ENCODE assay signal across 8 cellular contexts in genomic region chr1:204431310-204432184, GRCh38. TPM values are rescaled to one million over a fixed set of nuclear protein-coding genes. Genes with fewer than 3 reads are reported as not detected.
DNase-seq lines count a peak whose midpoint lies in the region; ATAC-seq and TF ChIP-seq lines count a peak whose summit lies in the region.

No MANE protein-coding gene starts in this region.

- H3K27me3 ChIP-seq in liver (ENCODE audit: control insufficient read depth in 4 of 4, insufficient read depth in 4 of 4, low read length in 3 of 4), result no peaks in the 10 kb centered on the region

- H3K4me3 ChIP-seq in liver (ENCODE audit: low read depth in 1 of 3, low read length in 3 of 3), result no peak overlapping the region

- H3K27me3 Mint-ChIP-seq in activated CD4-positive, alpha-beta T cell treated with anti-CD3 and anti-CD28 coated beads, Interleukin-2, amount 10 ng/mL, durations not matched to agents 7 days and 5 days, result no peaks in the 10 kb centered on the region

- TF ChIP-seq CTCF in GM20000 (IDR thresholded peaks at IDR 0.05; ENCODE audit: extremely low read depth, missing control alignments), result peak; percentile 96
- peak; percentile 89 for TF ChIP-seq CTCF in liver (IDR thresholded peaks at IDR 0.05; ENCODE audit: low read depth, low read length, missing input control)

- peak; percentile 75 to 88 for TF ChIP-seq RAD21 in liver (IDR thresholded peaks at IDR 0.05)

- no peaks in the 10 kb centered on the region for H3K9me3 Mint-ChIP-seq in activated CD4-positive, alpha-beta T cell treated with anti-CD3 and anti-CD28 coated beads, Interleukin-2, amount 10 ng/mL, durations not matched to agents 7 days and 5 days

- POLR2A ChIA-PET in activated CD4-positive, alpha-beta T cell treated with anti-CD3 and anti-CD28 coated beads, Interleukin-2, amount 10 ng/mL, durations not matched to agents 7 days and 5 days (lab: Charles Lee), result no interaction called here

- peaks cover 6 to 17% (median 14%) of the 10 kb centered on the region in 4 donors for H3K4me1 ChIP-seq in liver (ENCODE audit: control insufficient read depth in 4 of 4, insufficient read depth in 4 of 4, low read length in 3 of 4)

- H3K4me1 Mint-ChIP-seq in activated CD4-positive, alpha-beta T cell treated with anti-CD3 and anti-CD28 coated beads, Interleukin-2, amount 10 ng/mL, durations not matched to agents 7 days and 5 days, result no peaks in the 10 kb centered on the region

- peaks cover 0 to 17% (median 8%) of the 10 kb centered on the region in 4 donors for H3K36me3 ChIP-seq in liver (ENCODE audit: control insufficient read depth in 4 of 4, insufficient read depth in 3 of 4, low read depth in 1 of 4, low read length in 3 of 4)

- H3K36me3 Mint-ChIP-seq in activated CD4-positive, alpha-beta T cell treated with anti-CD3 and anti-CD28 coated beads, Interleukin-2, amount 10 ng/mL, durations not matched to agents 7 days and 5 days (ENCODE audit: low read depth), result peaks cover 33% of the 10 kb centered on the region

- H3K9ac ChIP-seq in liver (ENCODE audit: low read depth in 1 of 2, low read length in 2 of 2), result no peak overlapping the region

- WGBS in liver, result 60% methylated on average over 13 of the region's 13 CpGs

- no peaks in the 10 kb centered on the region for H3K9me3 ChIP-seq in liver (ENCODE audit: control insufficient read depth in 4 of 4, low read length in 3 of 4)

- H3K27ac ChIP-seq in cingulate gyrus (ENCODE audit: low read depth, low read length) (peak overlapping the region; percentile 34), liver (ENCODE audit: low read depth in 1 of 2, low read length in 2 of 2) (no peak overlapping the region)

- H3K27ac Mint-ChIP-seq in activated CD4-positive, alpha-beta T cell treated with anti-CD3 and anti-CD28 coated beads, Interleukin-2, amount 10 ng/mL, durations not matched to agents 7 days and 5 days, result no peak overlapping the region

- CTCF ChIA-PET in activated CD4-positive, alpha-beta T cell treated with anti-CD3 and anti-CD28 coated beads, Interleukin-2, amount 10 ng/mL, durations not matched to agents 7 days and 5 days (lab: Charles Lee), result interaction anchor here (0.6 to 4.4 kb wide), 28 partner anchors 9 to 616 kb away, joined by 3 to 57 read pairs (median 6); partner anchors contain the start of genes MDM4 and PIK3C2B

- DNase-seq in ACHN, result peak; percentile 71
- DNase-seq in GM20000 (ENCODE audit: low spot score), result peak; percentile 82
- DNase-seq in NCI-H460 (ENCODE audit: extremely low read depth, low read depth), result peak; percentile 77
- peak; percentile 83 for DNase-seq in activated CD4-positive, alpha-beta T cell treated with anti-CD3 and anti-CD28 coated beads, Interleukin-2, amount 10 ng/mL, durations not matched to agents 7 days and 5 days
- peak; percentile 42 to 73 (median 54) for DNase-seq in stimulated activated CD4-positive, alpha-beta T cell treated with anti-CD3 and anti-CD28 coated beads, TNF-alpha, amount 100 ng/mL, for 1 hour (ENCODE audit: low read depth in 3 of 3, low spot score in 1 of 3)

- no peak for ATAC-seq in GM21528 (IDR thresholded peaks at IDR 0.05; ENCODE audit: low FRiP score, unreplicated experiment)

- H3K4me3 Mint-ChIP-seq in activated CD4-positive, alpha-beta T cell treated with anti-CD3 and anti-CD28 coated beads, Interleukin-2, amount 10 ng/mL, durations not matched to agents 7 days and 5 days, result no peak overlapping the region

- in situ Hi-C loops in ACHN (cut with HindIII; ENCODE audit: low pct_ligation_motif_present, low pct_unique_long_range_greater_than_20kb, low sequenced_read_pairs), result no loop called here

TF ChIP-seq in liver, 16 proteins besides CTCF, POLR2A, EP300 and RAD21:
- TF ChIP-seq FOXA2 (IDR thresholded peaks at IDR 0.05) (no peak), FOXA1 (IDR thresholded peaks at IDR 0.05) (no peak), ATF3 (IDR thresholded peaks at IDR 0.05) (no peak), REST (IDR thresholded peaks at IDR 0.05) (no peak), JUND (IDR thresholded peaks at IDR 0.05) (no peak), SP1 (IDR thresholded peaks at IDR 0.05) (no peak), NR2F2 (IDR thresholded peaks at IDR 0.05) (peak; percentile 14), EGR1 (IDR thresholded peaks at IDR 0.05; ENCODE audit: low read depth in 2 of 2) (no peak), TAF1 (conservative IDR thresholded peaks at IDR 0.05) (no peak)

RNA-seq across cellular contexts. Expression of gene PPP1R15B, which starts 19.9 kb away (rescaled TPM):
- total RNA-seq in NCI-H460 (2014; rRNA removed; shearing (Covaris generic)), result 96.7 and 106 TPM in 2 replicates
- 50.7 and 68.3 TPM in 2 replicates for polyA plus RNA-seq in NCI-H460 (2014; cell fraction: nucleus; rRNA removed)
- 10 to 100 TPM; 62.5 to 70.6 TPM for total RNA-seq in activated CD4-positive, alpha-beta T cell treated with anti-CD3 and anti-CD28 coated beads, Interleukin-2, amount 10 ng/mL, durations not matched to agents 7 days and 5 days
- 10 to 100 TPM; 36.7 to 54.0 TPM for total RNA-seq in liver
- 10 to 100 TPM; 13.0 to 15.5 TPM for polyA plus RNA-seq in liver
